In genomic region chr17:68260051-68260762, GRCh38 we compare ENCODE assay signal across 15 cellular contexts. TPM values are rescaled to one million over a fixed set of nuclear protein-coding genes. Genes with fewer than 3 reads are reported as not detected.
DNase-seq lines count a peak whose midpoint lies in the region; ATAC-seq and TF ChIP-seq lines count a peak whose summit lies in the region.
"Had no signal": no experiment of that assay in that cellular context is flagged by ENCODE, and none has a peak within 500 bp of the region (broad histone marks: within the 10 kb centered on the region; RNA-seq: fewer than 3 reads in every experiment).

No MANE protein-coding gene starts in this region.

- peak overlapping the region; percentile 72 for H3K4me3 ChIP-seq in DOHH2 (ENCODE audit: low read length)
- H3K4me3 ChIP-seq: SK-N-MC had no signal

- H3K36me3 ChIP-seq in DOHH2 (ENCODE audit: control insufficient read depth, low read length), result peaks cover 48% of the 10 kb centered on the region

- H3K9me3 ChIP-seq in CD4-positive, alpha-beta T cell (ENCODE audit: control insufficient read depth, low read length), result no peaks in the 10 kb centered on the region
- no peaks in the 10 kb centered on the region for H3K9me3 ChIP-seq in DOHH2 (ENCODE audit: control insufficient read depth, insufficient read depth, low read length)
- H3K9me3 ChIP-seq: gastroesophageal sphincter had no signal

- H3K4me3 Mint-ChIP-seq in CD4-positive, alpha-beta T cell, result no peak overlapping the region
- H3K4me3 Mint-ChIP-seq in activated CD4-positive, alpha-beta memory T cell treated with anti-CD3 and anti-CD28 coated beads for 36 hours, result peak overlapping the region; percentile 73
- H3K4me3 Mint-ChIP-seq in CD14-positive monocyte, result peak overlapping the region in 1 of 2 donors; percentile 68

- no peaks in the 10 kb centered on the region for H3K9me3 Mint-ChIP-seq in CD4-positive, alpha-beta T cell
- H3K9me3 Mint-ChIP-seq in activated CD4-positive, alpha-beta memory T cell treated with anti-CD3 and anti-CD28 coated beads for 36 hours, result no peaks in the 10 kb centered on the region
- H3K9me3 Mint-ChIP-seq in CD14-positive monocyte, result peaks cover 0 to 2% (median 0%) of the 10 kb centered on the region in 7 donors

- TF ChIP-seq CTCF in CD4-positive, alpha-beta T cell (IDR thresholded peaks at IDR 0.05), result no peak
- TF ChIP-seq CTCF in DOHH2 (IDR thresholded peaks at IDR 0.05; ENCODE audit: low read depth, low read length, poor library complexity, severe bottlenecking) (no peak), CD14-positive monocyte (IDR thresholded peaks at IDR 0.05) (no peak)

- H3K9me2 ChIP-seq in DOHH2 (replicated peaks; ENCODE audit: control insufficient read depth, low read length), result no peaks in the 10 kb centered on the region

- H3K79me2 ChIP-seq in DOHH2 (ENCODE audit: control insufficient read depth, low read length), result peaks cover 35% of the 10 kb centered on the region

- H3K27ac Mint-ChIP-seq in CD4-positive, alpha-beta T cell, result peak overlapping the region; percentile 96
- H3K27ac Mint-ChIP-seq in activated CD4-positive, alpha-beta memory T cell treated with anti-CD3 and anti-CD28 coated beads for 36 hours, result peak overlapping the region; percentile 95
- no peak overlapping the region for H3K27ac Mint-ChIP-seq in CD14-positive monocyte

- DNase-seq in CD4-positive, alpha-beta T cell, result no peak
- DNase-seq in activated CD4-positive, alpha-beta memory T cell treated with anti-CD3 and anti-CD28 coated beads for 36 hours, result no peak
- DNase-seq in left kidney (ENCODE audit: low read depth, low spot score) (peak; percentile 51), DMS53 treated with DMSO at 0.1 percent for 48 hours (lab: John Stamatoyannopoulos, UW; ENCODE audit: unreplicated experiment) (no peak), KG1 (lab: John Stamatoyannopoulos, UW) (no peak), CD14-positive monocyte (ENCODE audit: low spot score) (no peak)
- DNase-seq: amygdala, GM23248, kidney, small intestine had no signal

- CTCF ChIA-PET in CD4-positive, alpha-beta T cell (lab: Charles Lee), result interaction anchor here (0.6 to 2.2 kb wide), 6 partner anchors 13 to 200 kb away, joined by 3 to 10 read pairs (median 3); partner anchors contain the start of gene AMZ2
- CTCF ChIA-PET in activated CD4-positive, alpha-beta memory T cell treated with anti-CD3 and anti-CD28 coated beads for 36 hours (lab: Charles Lee), result interaction anchor here (0.6 to 7.9 kb wide), 5 partner anchors 29 to 506 kb away, joined by 3 to 123 read pairs (median 4); no protein-coding TSS in a partner anchor

- H3K4me1 ChIP-seq in DOHH2 (ENCODE audit: control insufficient read depth, low read length), result peaks cover 82% of the 10 kb centered on the region

- no peaks in the 10 kb centered on the region for H3K27me3 ChIP-seq in CD4-positive, alpha-beta T cell (ENCODE audit: control insufficient read depth, insufficient read depth, low read length)
- no peaks in the 10 kb centered on the region for H3K27me3 ChIP-seq in DOHH2 (ENCODE audit: control insufficient read depth, low read length)
- H3K27me3 ChIP-seq: dorsolateral prefrontal cortex, gastroesophageal sphincter had no signal

- H3K27me3 Mint-ChIP-seq in CD4-positive, alpha-beta T cell, result no peaks in the 10 kb centered on the region
- no peaks in the 10 kb centered on the region for H3K27me3 Mint-ChIP-seq in activated CD4-positive, alpha-beta memory T cell treated with anti-CD3 and anti-CD28 coated beads for 36 hours
- peaks cover 6 to 9% (median 8%) of the 10 kb centered on the region in 3 donors for H3K27me3 Mint-ChIP-seq in CD14-positive monocyte (ENCODE audit: low read depth in 3 of 3)

- POLR2A ChIA-PET in CD4-positive, alpha-beta T cell (lab: Charles Lee), result interaction anchor here (1.1 to 5.9 kb wide), 5 partner anchors 12 to 178 kb away, joined by 3 to 51 read pairs (median 16); partner anchors contain the start of genes AMZ2, ARSG and SLC16A6
- POLR2A ChIA-PET in activated CD4-positive, alpha-beta memory T cell treated with anti-CD3 and anti-CD28 coated beads for 36 hours (lab: Charles Lee), result interaction anchor here (1.7 to 3.3 kb wide), 3 partner anchors 12 to 31 kb away, joined by 5 to 31 read pairs (median 10); partner anchors contain the start of genes AMZ2 and ARSG

- H4K20me1 ChIP-seq in DOHH2 (ENCODE audit: control insufficient read depth, insufficient read depth, low read depth, low read length), result no peaks in the 10 kb centered on the region

- H3F3A ChIP-seq in DOHH2 (ENCODE audit: control insufficient read depth, insufficient read depth), result peaks cover 45% of the 10 kb centered on the region

- intact Hi-C loops in CD4-positive, alpha-beta T cell (cut with DNase I, micrococcal nuclease), result loop anchor here in 1 of 2 experiments (5.0 kb wide), 1 partner anchor 88 kb away; no protein-coding TSS in a partner anchor
- intact Hi-C loops in activated CD4-positive, alpha-beta memory T cell treated with anti-CD3 and anti-CD28 coated beads for 36 hours (cut with micrococcal nuclease), result no loop called here
- intact Hi-C loops in CD14-positive monocyte (cut with micrococcal nuclease), result loop anchor here (5.0 kb wide), 2 partner anchors 137 to 177 kb away; no protein-coding TSS in a partner anchor

- peaks cover 68% of the 10 kb centered on the region for H3K4me1 Mint-ChIP-seq in CD4-positive, alpha-beta T cell (ENCODE audit: low read depth)
- peaks cover 67% of the 10 kb centered on the region for H3K4me1 Mint-ChIP-seq in activated CD4-positive, alpha-beta memory T cell treated with anti-CD3 and anti-CD28 coated beads for 36 hours (ENCODE audit: low read depth)
- peaks cover 55% of the 10 kb centered on the region for H3K4me1 Mint-ChIP-seq in CD14-positive monocyte

- H3K36me3 Mint-ChIP-seq in CD4-positive, alpha-beta T cell (ENCODE audit: low read depth), result peaks cover 27% of the 10 kb centered on the region
- H3K36me3 Mint-ChIP-seq in activated CD4-positive, alpha-beta memory T cell treated with anti-CD3 and anti-CD28 coated beads for 36 hours, result peaks cover 23% of the 10 kb centered on the region
- H3K36me3 Mint-ChIP-seq in CD14-positive monocyte, result peaks cover 42 to 45% of the 10 kb centered on the region in 2 donors

- no peak overlapping the region for H3K27ac ChIP-seq in CD4-positive, alpha-beta T cell (ENCODE audit: low read depth, low read length)
- H3K27ac ChIP-seq in DOHH2 (ENCODE audit: low read depth, low read length), result peak overlapping the region; percentile 97
- H3K27ac ChIP-seq: GM23248, SK-N-MC had no signal

- H3K4me2 ChIP-seq in DOHH2 (ENCODE audit: low read length), result peak overlapping the region; percentile 91

- no peak for ATAC-seq in CD4-positive, alpha-beta T cell (ENCODE audit: poor library complexity)
- no peak for ATAC-seq in GM18907 (IDR thresholded peaks at IDR 0.05; ENCODE audit: unreplicated experiment)
- ATAC-seq: gastroesophageal sphincter had no signal

RNA-seq across cellular contexts. Expression of gene AMZ2, which starts 12.4 kb away (rescaled TPM):
- 10 to 100 TPM; 63.0 to 64.9 TPM for total RNA-seq in CD4-positive, alpha-beta T cell
- total RNA-seq in activated CD4-positive, alpha-beta memory T cell treated with anti-CD3 and anti-CD28 coated beads for 36 hours, result 100 to 1,000 TPM; 134 to 146 TPM
- 10 to 100 TPM; 67.2 to 67.6 TPM for polyA plus RNA-seq in CD14-positive monocyte

RNA-seq across cellular contexts. Expression of gene SLC16A6, which starts 30.7 kb away (rescaled TPM):
- 1 to 10 TPM; 7.7 to 9.5 TPM for total RNA-seq in CD4-positive, alpha-beta T cell
- 1 to 10 TPM; 3.5 to 3.6 TPM for total RNA-seq in activated CD4-positive, alpha-beta memory T cell treated with anti-CD3 and anti-CD28 coated beads for 36 hours
- 10 to 100 TPM; 12.3 to 14.0 TPM for polyA plus RNA-seq in CD14-positive monocyte

RNA-seq across cellular contexts. Expression of gene ARSG, which starts 31.1 kb away (rescaled TPM):
- 10 to 100 TPM; 13.8 to 16.0 TPM for total RNA-seq in CD4-positive, alpha-beta T cell
- 10 to 100 TPM in 1 of 2 experiments, 1 to 10 TPM in 1; 9.8 to 10.8 TPM for total RNA-seq in activated CD4-positive, alpha-beta memory T cell treated with anti-CD3 and anti-CD28 coated beads for 36 hours
- 10 to 100 TPM; 15.5 to 19.2 TPM for polyA plus RNA-seq in CD14-positive monocyte

Comparison
In these comparisons a context has a peak if more than half of its experiments do, and no peak if none do; other contexts are left out.
1. H3K27ac Mint-ChIP-seq: peak in CD4-positive, alpha-beta T cell (single experiment) and activated CD4-positive, alpha-beta memory T cell treated with anti-CD3 and anti-CD28 coated beads for 36 hours (single experiment); none in CD14-positive monocyte (0 of 7).